Comparison of ENCODE assay signal across 19 cellular contexts in the genomic region with DNA sequence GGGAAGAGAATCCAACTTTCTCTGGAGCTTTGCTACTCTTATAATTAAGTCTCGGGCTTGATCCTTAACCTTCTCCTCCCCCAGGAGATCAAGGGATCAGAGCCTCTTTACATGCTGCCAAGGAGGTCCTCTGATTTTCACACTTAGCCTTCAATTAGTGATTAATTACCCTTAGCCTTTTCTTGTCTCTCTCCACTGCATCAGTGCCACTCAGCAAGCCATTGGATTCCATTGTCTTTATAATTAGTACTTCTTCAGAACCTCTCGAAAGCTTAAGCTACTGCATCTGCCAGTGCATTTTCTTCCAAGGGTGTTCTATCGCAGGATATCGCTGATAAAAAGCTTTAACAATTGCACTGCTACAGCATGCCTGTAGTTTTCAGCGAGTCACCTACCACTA.
"Had no signal": no experiment of that assay in that cellular context is flagged by ENCODE, and none has a peak within 500 bp of the region (broad histone marks: within the 10 kb centered on the region; RNA-seq: fewer than 3 reads in every experiment).

No MANE protein-coding gene starts in this region.

- H3K36me3 Mint-ChIP-seq: activated CD4-positive, alpha-beta memory T cell treated with anti-CD3 and anti-CD28 coated beads for 36 hours; activated naive CD8-positive, alpha-beta T cell treated with anti-CD3 and anti-CD28 coated beads, Interleukin-2, amount 10 ng/mL, durations not matched to agents 7 days and 5 days had no signal

- ATAC-seq: foreskin keratinocyte; stimulated activated naive CD8-positive, alpha-beta T cell treated with anti-CD3 and anti-CD28 coated beads, Interleukin-15, Interleukin-2, amounts not matched to agents 100 U/mL and 50 U/mL, for 24 hours had no signal

- H3K4me3 Mint-ChIP-seq: activated CD4-positive, alpha-beta memory T cell treated with anti-CD3 and anti-CD28 coated beads for 36 hours; activated naive CD8-positive, alpha-beta T cell treated with anti-CD3 and anti-CD28 coated beads, Interleukin-2, amount 10 ng/mL, durations not matched to agents 7 days and 5 days; activated T-helper 1 cell treated with anti-CD3 and anti-CD28 coated beads, Interleukin-12 subunit alpha, Interleukin-12 subunit beta, Interleukin-2, Interleukin-4 antibody, amounts not matched to agents 30 ng/mL and 10 ng/mL and 1 ng/mL, durations not matched to agents 14 hours and 24 hours and 36 hours; T-helper 2 cell treated with Interferon-gamma antibody and Interleukin-4, amounts not matched to agents 5 μg/mL and 100 μg/mL, for 36 hours had no signal

- H3K4me1 Mint-ChIP-seq: activated naive CD8-positive, alpha-beta T cell treated with anti-CD3 and anti-CD28 coated beads, Interleukin-2, amount 10 ng/mL, durations not matched to agents 7 days and 5 days had no signal

- DNase-seq: activated CD4-positive, alpha-beta memory T cell treated with anti-CD3 and anti-CD28 coated beads for 36 hours; activated CD4-positive, alpha-beta T cell treated with anti-CD3 and anti-CD28 coated beads for 4 hours; activated naive CD8-positive, alpha-beta T cell treated with anti-CD3 and anti-CD28 coated beads, Interleukin-2, amount 10 ng/mL, durations not matched to agents 7 days and 5 days; activated T-cell treated with anti-CD3 and anti-CD28 coated beads for 4 hours; amygdala; dermis blood vessel endothelial cell; foreskin keratinocyte; glutamatergic neuron; hippocampal formation; left ventricle myocardium inferior; stimulated activated CD4-positive, alpha-beta T cell treated with anti-CD3 and anti-CD28 coated beads, Interleukin-12 subunit alpha, Interleukin-12 subunit beta, amount 100 ng/mL, for 4 hours; stimulated activated CD4-positive, alpha-beta T cell treated with anti-CD3 and anti-CD28 coated beads, Interleukin-2, amount 100 ng/mL, for 24 hours; stimulated activated naive CD8-positive, alpha-beta T cell treated with anti-CD3 and anti-CD28 coated beads, Interleukin-15, Interleukin-2, amounts not matched to agents 100 U/mL and 50 U/mL, for 24 hours; substantia nigra; tibial artery had no signal

- H3K27ac ChIP-seq: cardiac muscle cell, foreskin keratinocyte, left ventricle myocardium inferior, right atrium auricular region, tibial artery had no signal

- H3K9me3 Mint-ChIP-seq: activated T-helper 1 cell treated with anti-CD3 and anti-CD28 coated beads, Interleukin-12 subunit alpha, Interleukin-12 subunit beta, Interleukin-2, Interleukin-4 antibody, amounts not matched to agents 30 ng/mL and 10 ng/mL and 1 ng/mL, durations not matched to agents 14 hours and 24 hours and 36 hours had no signal

- H3K9me3 ChIP-seq: right atrium auricular region, tibial artery had no signal

- H3K27me3 Mint-ChIP-seq: activated CD4-positive, alpha-beta memory T cell treated with anti-CD3 and anti-CD28 coated beads for 36 hours; activated naive CD8-positive, alpha-beta T cell treated with anti-CD3 and anti-CD28 coated beads, Interleukin-2, amount 10 ng/mL, durations not matched to agents 7 days and 5 days had no signal

- H3K4me3 ChIP-seq: cardiac muscle cell, left ventricle myocardium inferior, right atrium auricular region, tibial artery had no signal

- H3K4me1 ChIP-seq: foreskin keratinocyte, left ventricle myocardium inferior, right atrium auricular region, tibial artery had no signal

- H3K27me3 ChIP-seq: foreskin keratinocyte, right atrium auricular region had no signal

- H3K27ac Mint-ChIP-seq: activated CD4-positive, alpha-beta memory T cell treated with anti-CD3 and anti-CD28 coated beads for 36 hours; activated naive CD8-positive, alpha-beta T cell treated with anti-CD3 and anti-CD28 coated beads, Interleukin-2, amount 10 ng/mL, durations not matched to agents 7 days and 5 days; activated T-helper 1 cell treated with anti-CD3 and anti-CD28 coated beads, Interleukin-12 subunit alpha, Interleukin-12 subunit beta, Interleukin-2, Interleukin-4 antibody, amounts not matched to agents 30 ng/mL and 10 ng/mL and 1 ng/mL, durations not matched to agents 14 hours and 24 hours and 36 hours; T-helper 2 cell treated with Interferon-gamma antibody and Interleukin-4, amounts not matched to agents 5 μg/mL and 100 μg/mL, for 36 hours had no signal
